ENCODE assay signal across 20 cellular contexts in genomic region chr13:76948139-76948538, GRCh38. TPM values are rescaled to one million over a fixed set of nuclear protein-coding genes. Genes with fewer than 3 reads are reported as not detected.
"Had no signal": no experiment of that assay in that cellular context is flagged by ENCODE, and none has a peak within 500 bp of the region (broad histone marks: within the 10 kb centered on the region; RNA-seq: fewer than 3 reads in every experiment).

TSS of gene ACOD1 (plus strand) at chr13:76948511. CDS start at chr13:76948559, 48 bp downstream.

- H3K36me3 ChIP-seq: brain microvascular endothelial cell, esophagus muscularis mucosa, stomach, thoracic aorta had no signal

- H3K9me3 Mint-ChIP-seq: activated T-cell treated with anti-CD3 and anti-CD28 coated beads, Interleukin-2, amount 50 U/mL, for 4 hours had no signal

- H3K4me1 ChIP-seq: esophagus muscularis mucosa, stomach had no signal

- H3K4me1 Mint-ChIP-seq: activated CD8-positive, alpha-beta memory T cell treated with anti-CD3 and anti-CD28 coated beads, Interleukin-2, amount 10 ng/mL, durations not matched to agents 7 days and 5 days had no signal

- H3K4me3 ChIP-seq: dorsolateral prefrontal cortex, esophagus muscularis mucosa, lung, stomach, thoracic aorta had no signal

- H3K4me3 Mint-ChIP-seq: activated CD8-positive, alpha-beta memory T cell treated with anti-CD3 and anti-CD28 coated beads, Interleukin-2, amount 10 ng/mL, durations not matched to agents 7 days and 5 days; activated naive CD8-positive, alpha-beta T cell; activated T-cell treated with anti-CD3 and anti-CD28 coated beads, Interleukin-2, amount 50 U/mL, for 4 hours; naive thymus-derived CD4-positive, alpha-beta T cell had no signal

- H3K27ac Mint-ChIP-seq: activated CD8-positive, alpha-beta memory T cell treated with anti-CD3 and anti-CD28 coated beads, Interleukin-2, amount 10 ng/mL, durations not matched to agents 7 days and 5 days; activated naive CD8-positive, alpha-beta T cell; naive thymus-derived CD4-positive, alpha-beta T cell had no signal

- DNase-seq: activated CD4-positive, alpha-beta T cell treated with anti-CD3 and anti-CD28 coated beads, Interleukin-2, amount 50 U/mL, for 4 hours; activated CD4-positive, CD25-positive, alpha-beta regulatory T cell treated with anti-CD3 and anti-CD28 coated beads, Interleukin-2, amount 50 U/mL, for 72 hours; activated CD8-positive, alpha-beta memory T cell treated with anti-CD3 and anti-CD28 coated beads, Interleukin-2, amount 10 ng/mL, durations not matched to agents 7 days and 5 days; activated gamma-delta T cell; activated T-cell treated with anti-CD3 and anti-CD28 coated beads, Interleukin-2, amount 50 U/mL, for 4 hours; brain microvascular endothelial cell; dorsolateral prefrontal cortex; foreskin fibroblast; left cardiac atrium; naive thymus-derived CD4-positive, alpha-beta T cell; posterior cingulate gyrus; stimulated activated CD4-positive, alpha-beta T cell treated with anti-CD3 and anti-CD28 coated beads, Interleukin-15, amount 100 ng/mL, for 24 hours; stimulated activated CD4-positive, alpha-beta T cell treated with anti-CD3 and anti-CD28 coated beads, Interleukin-4, amount 100 ng/mL, for 4 hours; stomach had no signal

- H3K36me3 Mint-ChIP-seq: activated CD8-positive, alpha-beta memory T cell treated with anti-CD3 and anti-CD28 coated beads, Interleukin-2, amount 10 ng/mL, durations not matched to agents 7 days and 5 days; activated naive CD8-positive, alpha-beta T cell had no signal

- H3K27ac ChIP-seq: brain microvascular endothelial cell, dorsolateral prefrontal cortex, esophagus muscularis mucosa, stomach, thoracic aorta had no signal

- H3K9me3 ChIP-seq: esophagus muscularis mucosa, stomach, thoracic aorta had no signal

- H3K27me3 ChIP-seq: brain microvascular endothelial cell, esophagus muscularis mucosa had no signal

- ATAC-seq: activated CD8-positive, alpha-beta memory T cell treated with anti-CD3 and anti-CD28 coated beads, Interleukin-2, amount 10 ng/mL, durations not matched to agents 7 days and 5 days; activated T-cell treated with anti-CD3 and anti-CD28 coated beads, Interleukin-2, amount 50 U/mL, for 4 hours; left cardiac atrium; naive thymus-derived CD4-positive, alpha-beta T cell had no signal

RNA-seq across cellular contexts. Expression of gene ACOD1, which starts in this region (rescaled TPM):
- total RNA-seq: activated CD8-positive, alpha-beta memory T cell treated with anti-CD3 and anti-CD28 coated beads, Interleukin-2, amount 10 ng/mL, durations not matched to agents 7 days and 5 days; activated T-cell treated with anti-CD3 and anti-CD28 coated beads, Interleukin-2, amount 50 U/mL, for 4 hours; dorsolateral prefrontal cortex; esophagus muscularis mucosa; left cardiac atrium; lung; naive thymus-derived CD4-positive, alpha-beta T cell; skeletal muscle tissue; stomach; thoracic aorta; ureter had no signal
- polyA plus RNA-seq: naive thymus-derived CD4-positive, alpha-beta T cell had no signal
